Comparison of ENCODE assay signal across 14 cellular contexts in genomic region chr15:66901336-66902100, GRCh38.
DNase-seq lines count a peak whose midpoint lies in the region; ATAC-seq, FAIRE-seq and TF ChIP-seq lines count a peak whose summit lies in the region.
"Had no signal": no experiment of that assay in that cellular context is flagged by ENCODE, and none has a peak within 500 bp of the region (broad histone marks: within the 10 kb centered on the region; RNA-seq: fewer than 3 reads in every experiment).

No MANE protein-coding gene starts in this region.

- no CpG with 5 or more reads among the region's 6 CpGs for WGBS in mesendoderm (ENCODE audit: extremely low coverage, insufficient coverage, low lambda C conversion rate)

- H3K27ac Mint-ChIP-seq in central memory CD8-positive, alpha-beta T cell (ENCODE audit: low read depth) = peak overlapping the region; percentile 12

- no peak overlapping the region for H3K9ac ChIP-seq in mesendoderm (ENCODE audit: low read length)

- no peak overlapping the region for H3K27ac ChIP-seq in mesendoderm (ENCODE audit: low read depth, low read length)
- H3K27ac ChIP-seq: epithelial cell of prostate, pancreas had no signal

- H3K4me3 ChIP-seq in mesendoderm (ENCODE audit: low read length) = no peak overlapping the region
- H3K4me3 ChIP-seq: pancreas had no signal

- H3K4me3 Mint-ChIP-seq in central memory CD8-positive, alpha-beta T cell = no peak overlapping the region

- peak; percentile 34 for DNase-seq in Ammon's horn (ENCODE audit: low spot score)
- peak; percentile 32 to 56 for DNase-seq in Kasumi-1 (lab: John Stamatoyannopoulos, UW)
- DNase-seq in central memory CD8-positive, alpha-beta T cell (ENCODE audit: low spot score in 2 of 2) = no peak
- DNase-seq in mesendoderm = peak; percentile 33
- no peak for DNase-seq in D721Med (ENCODE audit: insufficient read length, low spot score)
- DNase-seq: activated CD4-positive, alpha-beta T cell treated with anti-CD3 and anti-CD28 coated beads, Interleukin-2, amount 50 U/mL, for 4 hours; COR-L47; pancreas had no signal

- H3K36me3 Mint-ChIP-seq in central memory CD8-positive, alpha-beta T cell (ENCODE audit: insufficient read depth) = peaks cover 2% of the 10 kb centered on the region

- no peak for FAIRE-seq in D721Med (lab: Jason Lieb, UNC)
- FAIRE-seq: GM12892, HepG2, pancreas had no signal

- no peak overlapping the region for H3K18ac ChIP-seq in mesendoderm (ENCODE audit: low read length)

- H3K4me1 Mint-ChIP-seq in central memory CD8-positive, alpha-beta T cell = peaks cover 5% of the 10 kb centered on the region

- H3K23ac ChIP-seq in mesendoderm (ENCODE audit: low read length) = no peak overlapping the region

- H3K4me1 ChIP-seq in mesendoderm (ENCODE audit: control insufficient read depth, low read depth, low read length) = peaks cover 6% of the 10 kb centered on the region

- no peak overlapping the region for H3K56ac ChIP-seq in mesendoderm (ENCODE audit: low read length)

- peaks cover 12% of the 10 kb centered on the region for H3K27me3 Mint-ChIP-seq in central memory CD8-positive, alpha-beta T cell

- peaks cover 3% of the 10 kb centered on the region for H3K9me3 Mint-ChIP-seq in central memory CD8-positive, alpha-beta T cell

- no peak overlapping the region for H4K5ac ChIP-seq in mesendoderm (ENCODE audit: low read length)

- no peak overlapping the region for H2AK5ac ChIP-seq in mesendoderm (ENCODE audit: low read length)

- H2BK120ac ChIP-seq in mesendoderm (ENCODE audit: low read depth, low read length) = no peak overlapping the region

- no peak overlapping the region for H2BK15ac ChIP-seq in mesendoderm (replicated peaks; ENCODE audit: low read depth)

- no peak overlapping the region for H4K8ac ChIP-seq in mesendoderm (ENCODE audit: low read depth, low read length)

- no peak overlapping the region for H3K4me2 ChIP-seq in mesendoderm (ENCODE audit: low read length)

- H3K27me3 ChIP-seq in mesendoderm (ENCODE audit: insufficient read depth, low read length, poor library complexity) = no peaks in the 10 kb centered on the region
- H3K27me3 ChIP-seq: pancreas had no signal

- no peak for TF ChIP-seq CTCF in D721Med (IDR thresholded peaks at IDR 0.05; ENCODE audit: insufficient read depth, missing control alignments)

- no peak overlapping the region for H2BK5ac ChIP-seq in mesendoderm (ENCODE audit: low read length)

- no peak overlapping the region for H3K4ac ChIP-seq in mesendoderm (ENCODE audit: low read depth, low read length)

- no peaks in the 10 kb centered on the region for H3K79me1 ChIP-seq in mesendoderm (ENCODE audit: low read length)

- ATAC-seq in central memory CD8-positive, alpha-beta T cell (replicated peaks; ENCODE audit: extremely low read depth, poor library complexity, severe bottlenecking) = no peak
- ATAC-seq in GM19397 (IDR thresholded peaks at IDR 0.05; ENCODE audit: unreplicated experiment) = no peak
- ATAC-seq in HG02840 (IDR thresholded peaks at IDR 0.05; ENCODE audit: low FRiP score, unreplicated experiment) = no peak
- no peak for ATAC-seq in HG02885 (IDR thresholded peaks at IDR 0.05; ENCODE audit: poor library complexity, unreplicated experiment)
- ATAC-seq: HepG2 had no signal

- H3K79me2 ChIP-seq in mesendoderm (ENCODE audit: control insufficient read depth, insufficient read depth, low read length) = no peaks in the 10 kb centered on the region

- no peaks in the 10 kb centered on the region for H3K36me3 ChIP-seq in mesendoderm (ENCODE audit: control insufficient read depth, insufficient read depth, low read length)
- H3K36me3 ChIP-seq: pancreas had no signal

Comparison
In these comparisons a context has a peak if more than half of its experiments do, and no peak if none do; other contexts are left out.
1. DNase-seq: peak in Ammon's horn (single experiment), Kasumi-1 (2 of 2) and mesendoderm (single experiment); none in central memory CD8-positive, alpha-beta T cell (0 of 2) and D721Med (single experiment).